In genomic region chr6:11354019-11354418, GRCh38 we compare ENCODE assay signal across 8 cellular contexts.
A peak's percentile ranks its signal among the peaks of the same experiment; 100 is the strongest.
DNase-seq lines count a peak whose midpoint lies in the region; ATAC-seq and TF ChIP-seq lines count a peak whose summit lies in the region.

No MANE protein-coding gene starts in this region.

- no peak overlapping the region for H3K9ac ChIP-seq in GM23248

- H3K27me3 ChIP-seq in GM23248 (replicated peaks; ENCODE audit: insufficient read depth) (no peaks in the 10 kb centered on the region), psoas muscle (ENCODE audit: insufficient read depth in 3 of 3, low read length in 2 of 3) (no peaks in the 10 kb centered on the region), aorta (ENCODE audit: control insufficient read depth in 1 of 2, insufficient read depth in 2 of 2, low read length in 1 of 2) (no peaks in the 10 kb centered on the region), H7 (ENCODE audit: control insufficient read depth, insufficient read depth, low read length) (no peaks in the 10 kb centered on the region)

- H4K20me1 ChIP-seq in GM23248 (ENCODE audit: insufficient read depth) = no peaks in the 10 kb centered on the region

- H3K9me3 ChIP-seq in GM23248 (ENCODE audit: low read depth) (no peaks in the 10 kb centered on the region), psoas muscle (no peaks in the 10 kb centered on the region), aorta (ENCODE audit: control insufficient read depth, low read length) (no peaks in the 10 kb centered on the region)

- H3K4me1 ChIP-seq in GM23248 (ENCODE audit: insufficient read depth) = no peaks in the 10 kb centered on the region
- H3K4me1 ChIP-seq in psoas muscle = no peaks in the 10 kb centered on the region
- peaks cover 0 to 2% of the 10 kb centered on the region in 2 donors for H3K4me1 ChIP-seq in aorta (ENCODE audit: control insufficient read depth in 1 of 2, insufficient read depth in 2 of 2, low read length in 2 of 2)

- H3K79me2 ChIP-seq in GM23248 (ENCODE audit: insufficient read depth) = no peaks in the 10 kb centered on the region

- H3K9me2 ChIP-seq in GM23248 (ENCODE audit: insufficient read depth) = no peaks in the 10 kb centered on the region

- intact Hi-C loops in psoas muscle (cut with DNase I) (no loop called here), aorta (cut with DNase I) (loop anchor here (1.0 to 10.0 kb wide), 3 partner anchors 36 to 61 kb away; no protein-coding TSS in a partner anchor)

- no peak overlapping the region for H3K27ac ChIP-seq in GM23248
- H3K27ac ChIP-seq in psoas muscle = peak overlapping the region; percentile 65
- peak overlapping the region; percentile 92 to 98 for H3K27ac ChIP-seq in aorta (ENCODE audit: low read depth in 1 of 2, low read length in 2 of 2)

- H3K4me3 ChIP-seq in GM23248 = no peak overlapping the region
- no peak overlapping the region for H3K4me3 ChIP-seq in psoas muscle
- H3K4me3 ChIP-seq in aorta (ENCODE audit: low read length in 2 of 2) = no peak overlapping the region
- H3K4me3 ChIP-seq in H7 (ENCODE audit: insufficient read depth, low read depth, low read length) = no peak overlapping the region

- H3F3A ChIP-seq in GM23248 (ENCODE audit: insufficient read depth) = no peaks in the 10 kb centered on the region

- no peak overlapping the region for H2AFZ ChIP-seq in GM23248

- ATAC-seq in psoas muscle (peak; percentile 28 to 71 (median 62)), aorta (ENCODE audit: low FRiP score) (peak; percentile 85)

- in situ Hi-C loops in GM23248 (cut with MboI) = no loop called here

- TF ChIP-seq CTCF in psoas muscle (IDR thresholded peaks at IDR 0.05) = no peak

- 60 to 63% methylated on average over 4 of the region's 4 CpGs for WGBS in GM23248 (ENCODE audit: low coverage in 1 of 2, low lambda C conversion rate in 2 of 2, missing lambda C conversion rate in 2 of 2), 2 experiments
- WGBS in psoas muscle, 3 donors = 16 to 26% (median 23%) methylated on average over 4 of the region's 4 CpGs
- WGBS in aorta, 2 donors = 1 to 8% methylated on average over 4 of the region's 4 CpGs

- DNase-seq in GM23248 (peak; percentile 47), dermis blood vessel endothelial cell (peak; percentile 96), psoas muscle (no peak), aorta (peak; percentile 79 to 85), H7 (no peak), NCI-H345 treated with DMSO at 0.1 percent for 48 hours (lab: John Stamatoyannopoulos, UW; ENCODE audit: unreplicated experiment) (no peak), glomerular visceral epithelial cell (ENCODE audit: extremely low spot score) (no peak)
- peak; percentile 39 to 78 for DNase-seq in activated CD4-positive, alpha-beta T cell treated with anti-CD3 and anti-CD28 coated beads, Interleukin-2, amount 50 U/mL, for 24 hours (ENCODE audit: low read depth in 1 of 2, low spot score in 1 of 2)

- H3K36me3 ChIP-seq in GM23248 (ENCODE audit: low read depth) = no peaks in the 10 kb centered on the region
- H3K36me3 ChIP-seq in psoas muscle (ENCODE audit: insufficient read depth in 1 of 2, low read depth in 1 of 2) = no peaks in the 10 kb centered on the region
- H3K36me3 ChIP-seq in aorta (ENCODE audit: control insufficient read depth in 1 of 2, insufficient read depth in 2 of 2, low read length in 1 of 2) = no peaks in the 10 kb centered on the region
- no peaks in the 10 kb centered on the region for H3K36me3 ChIP-seq in H7 (replicated peaks; ENCODE audit: control insufficient read depth, insufficient read depth, low read length)

- H3K4me2 ChIP-seq in GM23248 (ENCODE audit: unreplicated experiment) = no peak overlapping the region

Comparison
In these comparisons a context has a peak if more than half of its experiments do, and no peak if none do; other contexts are left out.
1. DNase-seq: peak in GM23248 (single experiment), activated CD4-positive, alpha-beta T cell treated with anti-CD3 and anti-CD28 coated beads, Interleukin-2, amount 50 U/mL, for 24 hours (2 of 2), dermis blood vessel endothelial cell (single experiment) and aorta (2 of 2); none in psoas muscle (0 of 2), H7 (single experiment), NCI-H345 treated with DMSO at 0.1 percent for 48 hours (single experiment) and glomerular visceral epithelial cell (single experiment).
2. intact Hi-C loops: an anchor here in aorta (1.0 to 10.0 kb wide); none called in psoas muscle.